ENCODE assay signal across 22 cellular contexts in the genomic region with DNA sequence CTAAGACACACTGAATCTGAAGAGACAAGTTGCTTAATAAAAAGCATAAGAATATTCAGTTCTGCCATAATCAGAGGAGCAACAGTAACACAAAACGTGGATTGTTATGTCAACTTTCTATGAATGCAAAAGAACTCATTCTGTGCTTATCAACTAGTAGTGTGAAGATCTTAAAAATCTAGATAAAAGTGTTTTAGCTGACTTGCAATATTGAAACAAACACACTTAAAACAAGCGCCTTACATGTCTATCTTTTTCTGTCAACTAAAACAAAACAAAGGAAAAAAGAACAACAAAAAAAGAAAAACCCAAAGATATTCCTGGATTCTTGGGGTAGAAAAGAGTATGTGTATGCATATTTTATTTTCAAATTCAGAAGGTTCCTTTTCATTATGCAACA.
"Had no signal": no experiment of that assay in that cellular context is flagged by ENCODE, and none has a peak within 500 bp of the region (broad histone marks: within the 10 kb centered on the region; RNA-seq: fewer than 3 reads in every experiment).

No MANE protein-coding gene starts in this region.

- H3K27me3 ChIP-seq: SJSA1 had no signal

- H3K4me3 ChIP-seq: SJSA1, SK-N-MC had no signal

- H3K9me3 ChIP-seq: SJSA1 had no signal

- FAIRE-seq: RCC 7860 had no signal

- H3K27ac ChIP-seq: SJSA1, SK-N-MC had no signal

- DNase-seq: KBM-7, MV-4-11, NCI-H1048, NCI-H1105, NCI-H1417, NCI-H146, NCI-H1694 treated with DMSO at 0.1 percent for 48 hours, NCI-H1930, NCI-H2081, NCI-H2171, NCI-H226, NCI-H446, NCI-H510A, NCI-H524 treated with DMSO at 0.1 percent for 48 hours, NCI-H69, NCI-H774, Right ventricle myocardium superior, RPMI8226, SIG-M5 had no signal

- H3K4me1 ChIP-seq: SJSA1 had no signal
